ENCODE assay signal across 8 cellular contexts in the genomic region with DNA sequence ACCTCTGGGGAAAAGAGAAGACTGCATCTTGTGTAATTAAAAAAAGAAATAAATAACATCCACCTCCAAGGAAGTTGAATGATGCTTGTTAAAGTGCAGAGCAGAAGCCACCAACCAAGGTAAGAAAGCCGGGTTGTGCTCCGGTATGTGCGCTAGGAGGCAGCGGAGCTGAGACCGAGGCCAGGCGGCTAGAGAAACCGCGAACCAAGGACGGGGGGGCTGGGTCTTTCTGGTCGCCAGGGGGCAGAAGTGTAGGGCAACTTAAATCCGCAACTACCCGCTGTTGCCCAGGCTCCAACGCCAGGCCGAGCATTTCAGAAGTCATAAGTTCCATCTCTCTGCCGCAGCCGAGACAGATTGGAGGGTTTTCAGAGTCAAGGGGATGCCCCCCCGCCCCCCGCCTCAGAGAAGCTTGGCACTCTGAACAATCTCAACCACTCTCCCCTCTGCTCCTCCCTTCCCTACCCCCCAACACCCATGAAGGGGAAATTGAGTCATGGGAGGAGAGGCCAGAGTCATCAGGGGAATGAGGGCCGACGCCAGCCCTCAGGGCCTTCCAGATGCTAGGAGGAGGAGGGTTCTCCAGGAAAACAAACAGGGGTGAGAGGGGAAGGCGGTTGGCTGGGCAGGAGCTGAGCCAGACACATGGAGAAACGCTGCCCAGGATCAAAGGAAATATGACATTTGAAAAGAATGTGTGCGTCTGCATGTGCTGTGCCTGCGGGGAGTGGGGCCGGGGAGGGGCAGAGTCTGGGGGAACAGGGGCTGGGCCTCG.
DNase-seq lines count a peak whose midpoint lies in the region; ATAC-seq and TF ChIP-seq lines count a peak whose summit lies in the region.

No MANE protein-coding gene starts in this region.

- H3K9me3 ChIP-seq in NT2/D1 (ENCODE audit: insufficient read depth, low read length) (no peaks in the 10 kb centered on the region), mucosa of rectum (ENCODE audit: control insufficient read depth in 2 of 2, low read length in 2 of 2) (no peaks in the 10 kb centered on the region)

- TF ChIP-seq POLR2A in erythroblast (IDR thresholded peaks at IDR 0.05; ENCODE audit: low read length): no peak

- peak; percentile 60 for TF ChIP-seq CTCF in GM12875 (IDR thresholded peaks at IDR 0.05; ENCODE audit: borderline replicate concordance, insufficient read depth, low read depth, low read length)

- ATAC-seq in GM18873 (IDR thresholded peaks at IDR 0.05; ENCODE audit: low FRiP score, unreplicated experiment): no peak

- H3K27me3 ChIP-seq in NT2/D1 (ENCODE audit: insufficient read depth, insufficient read length) (no peaks in the 10 kb centered on the region), mucosa of rectum (ENCODE audit: control insufficient read depth in 2 of 2, insufficient read depth in 2 of 2, low read length in 2 of 2) (peaks cover 0 to 2% of the 10 kb centered on the region in 2 donors)

- H3K4me1 ChIP-seq in NT2/D1 (ENCODE audit: insufficient read depth, insufficient read length) (peaks cover 2% of the 10 kb centered on the region), mucosa of rectum (ENCODE audit: control insufficient read depth in 2 of 2, insufficient read depth in 2 of 2, low read length in 2 of 2) (peaks cover 17 to 29% of the 10 kb centered on the region in 2 donors)

- DNase-seq in HPDE6-E6E7 (ENCODE audit: extremely low spot score) (peak; percentile 84), NT2/D1 (ENCODE audit: low read depth, low spot score) (peak; percentile 86), erythroblast (lab: John Stamatoyannopoulos, UW) (peak; percentile 89)
- peak; percentile 64 for DNase-seq in activated T-cell treated with anti-CD3 and anti-CD28 coated beads, Interleukin-2, amount 50 U/mL, for 1 hour
- peak; percentile 34 for DNase-seq in stimulated activated CD8-positive, alpha-beta memory T cell treated with anti-CD3 and anti-CD28 coated beads, Interleukin-7, amount 100 ng/mL, for 24 hours (ENCODE audit: low read depth)

- H3K36me3 ChIP-seq in NT2/D1 (ENCODE audit: insufficient read depth, insufficient read length, low read length) (no peaks in the 10 kb centered on the region), mucosa of rectum (ENCODE audit: control insufficient read depth in 2 of 2, insufficient read depth in 2 of 2, low read length in 2 of 2) (no peaks in the 10 kb centered on the region)

- H3K4me3 ChIP-seq in GM12875 (ENCODE audit: low read depth, low read length) (no peak overlapping the region), NT2/D1 (ENCODE audit: insufficient read length, low read depth) (peak overlapping the region; percentile 30), mucosa of rectum (ENCODE audit: low read length in 2 of 2) (peak overlapping the region; percentile 72 to 77)

- peak overlapping the region; percentile 89 to 91 for H3K27ac ChIP-seq in mucosa of rectum (ENCODE audit: low read depth in 2 of 2, low read length in 2 of 2)

- H3K9ac ChIP-seq in NT2/D1 (ENCODE audit: insufficient read length, low read depth): peak overlapping the region; percentile 67
- peak overlapping the region; percentile 60 to 70 for H3K9ac ChIP-seq in mucosa of rectum (ENCODE audit: low read depth in 1 of 2, low read length in 2 of 2)

Comparison
In these comparisons a context has a peak if more than half of its experiments do, and no peak if none do; other contexts are left out.
1. DNase-seq: peak in every context shown above with its lines; median percentile 89 in erythroblast; 86 in NT2/D1; 84 in HPDE6-E6E7; 64 in activated T-cell treated with anti-CD3 and anti-CD28 coated beads, Interleukin-2, amount 50 U/mL, for 1 hour; 34 in stimulated activated CD8-positive, alpha-beta memory T cell treated with anti-CD3 and anti-CD28 coated beads, Interleukin-7, amount 100 ng/mL, for 24 hours.